Comparison of ENCODE assay signal across 1 cellular context in the genomic region with DNA sequence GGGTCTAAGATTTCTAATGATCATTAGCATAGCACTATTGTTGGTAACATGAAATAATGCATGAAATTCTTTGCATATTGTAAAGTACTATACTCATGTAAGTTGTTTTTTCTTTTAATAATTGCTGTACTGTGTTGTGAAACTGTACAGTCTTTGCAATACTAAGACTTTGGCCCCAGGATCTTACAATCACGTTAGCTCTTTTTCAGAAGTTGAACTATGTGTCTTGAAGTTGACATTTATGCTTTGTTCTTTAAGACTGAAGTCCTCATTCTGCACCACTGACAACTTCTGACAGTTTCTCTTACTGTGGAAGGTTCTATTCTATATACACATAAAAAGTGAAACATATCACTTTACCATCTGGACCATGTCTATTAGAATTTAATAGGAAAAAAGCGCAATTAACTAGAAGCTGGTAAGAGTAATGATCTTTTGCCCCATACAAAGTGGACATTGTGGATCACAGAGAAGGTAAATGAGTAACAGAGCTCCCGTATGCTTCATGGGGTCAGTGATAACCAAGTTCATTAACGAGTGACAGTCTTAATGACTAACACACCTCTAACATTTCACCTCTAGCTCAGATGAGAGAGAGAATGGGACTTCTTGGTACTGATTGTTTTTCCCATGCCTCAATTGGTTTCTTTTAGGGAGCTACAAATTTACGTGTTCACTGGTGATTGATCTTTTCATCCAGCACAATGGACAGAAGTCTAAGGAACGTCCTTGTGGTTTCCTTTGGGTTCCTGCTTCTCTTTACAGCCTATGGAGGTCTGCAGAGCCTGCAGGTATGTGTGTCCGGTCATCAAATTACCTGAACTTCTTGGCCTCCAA.
TF ChIP-seq lines count a peak whose summit lies in the region.

Gene UNC93A, plus strand, starts transcription at position 530 of the 837 bp plus-strand sequence. Its CDS starts 175 bp downstream, at position 705.

TF ChIP-seq in HepG2, 621 proteins besides CTCF, POLR2A, EP300 and RAD21 (continued from another document and continues in another):
- no peak for TF ChIP-seq ZBTB2 (CRISPR knock-in tag; IDR thresholded peaks at IDR 0.05; ENCODE audit: low read depth)
- TF ChIP-seq, protein P1, sequence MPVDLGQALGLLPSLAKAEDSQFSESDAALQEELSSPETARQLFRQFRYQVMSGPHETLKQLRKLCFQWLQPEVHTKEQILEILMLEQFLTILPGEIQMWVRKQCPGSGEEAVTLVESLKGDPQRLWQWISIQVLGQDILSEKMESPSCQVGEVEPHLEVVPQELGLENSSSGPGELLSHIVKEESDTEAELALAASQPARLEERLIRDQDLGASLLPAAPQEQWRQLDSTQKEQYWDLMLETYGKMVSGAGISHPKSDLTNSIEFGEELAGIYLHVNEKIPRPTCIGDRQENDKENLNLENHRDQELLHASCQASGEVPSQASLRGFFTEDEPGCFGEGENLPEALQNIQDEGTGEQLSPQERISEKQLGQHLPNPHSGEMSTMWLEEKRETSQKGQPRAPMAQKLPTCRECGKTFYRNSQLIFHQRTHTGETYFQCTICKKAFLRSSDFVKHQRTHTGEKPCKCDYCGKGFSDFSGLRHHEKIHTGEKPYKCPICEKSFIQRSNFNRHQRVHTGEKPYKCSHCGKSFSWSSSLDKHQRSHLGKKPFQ (CRISPR knock-in tag; IDR thresholded peaks at IDR 0.05; ENCODE audit: insufficient replicate concordance), result peak; percentile 41
- peak; percentile 71; the same call in 1 of the 2 replicates for TF ChIP-seq GATAD2A (CRISPR knock-in tag; IDR thresholded peaks at IDR 0.05)
- no peak for TF ChIP-seq RFXANK (CRISPR knock-in tag; IDR thresholded peaks at IDR 0.05)
- 0 out of 4 replicates have a peak, but pooled peaks of 1 of the 2 experiments have one; percentile 15 for TF ChIP-seq KLF16 (CRISPR knock-in tag; IDR thresholded peaks at IDR 0.05)
- no peak for TF ChIP-seq MXD4 (CRISPR knock-in tag; IDR thresholded peaks at IDR 0.05)
- peak; percentile 60 for TF ChIP-seq POLR2AphosphoS5 (IDR thresholded peaks at IDR 0.05; ENCODE audit: low read depth, low read length)
- no peak for TF ChIP-seq ZNF629 (CRISPR knock-in tag; conservative IDR thresholded peaks at IDR 0.05)
- peak; percentile 19; the same call in 1 of the 2 replicates for TF ChIP-seq ZNF205 (CRISPR knock-in tag; IDR thresholded peaks at IDR 0.05)
- TF ChIP-seq ZNF33A (CRISPR knock-in tag; IDR thresholded peaks at IDR 0.05; ENCODE audit: borderline replicate concordance), result no peak
- TF ChIP-seq ZFP37 (CRISPR knock-in tag; IDR thresholded peaks at IDR 0.05; ENCODE audit: borderline replicate concordance), result peak; percentile 44; the same call in 1 of the 2 replicates
- TF ChIP-seq PAWR (CRISPR knock-in tag; IDR thresholded peaks at IDR 0.05; ENCODE audit: borderline replicate concordance), result no peak
- TF ChIP-seq, protein P2, sequence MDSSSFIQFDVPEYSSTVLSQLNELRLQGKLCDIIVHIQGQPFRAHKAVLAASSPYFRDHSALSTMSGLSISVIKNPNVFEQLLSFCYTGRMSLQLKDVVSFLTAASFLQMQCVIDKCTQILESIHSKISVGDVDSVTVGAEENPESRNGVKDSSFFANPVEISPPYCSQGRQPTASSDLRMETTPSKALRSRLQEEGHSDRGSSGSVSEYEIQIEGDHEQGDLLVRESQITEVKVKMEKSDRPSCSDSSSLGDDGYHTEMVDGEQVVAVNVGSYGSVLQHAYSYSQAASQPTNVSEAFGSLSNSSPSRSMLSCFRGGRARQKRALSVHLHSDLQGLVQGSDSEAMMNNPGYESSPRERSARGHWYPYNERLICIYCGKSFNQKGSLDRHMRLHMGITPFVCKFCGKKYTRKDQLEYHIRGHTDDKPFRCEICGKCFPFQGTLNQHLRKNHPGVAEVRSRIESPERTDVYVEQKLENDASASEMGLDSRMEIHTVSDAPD (CRISPR knock-in tag; IDR thresholded peaks at IDR 0.05), result no peak
- no peak for TF ChIP-seq SRSF9 (IDR thresholded peaks at IDR 0.05; ENCODE audit: borderline replicate concordance, insufficient read depth, low read depth, low read length, poor library complexity, severe bottlenecking)
- no peak for TF ChIP-seq ATF7 (IDR thresholded peaks at IDR 0.05)
- TF ChIP-seq ATF7 (CRISPR knock-in tag; IDR thresholded peaks at IDR 0.05), result no peak
- peak; percentile 11; the same call in 1 of the 2 replicates for TF ChIP-seq KLF9 (CRISPR knock-in tag; IDR thresholded peaks at IDR 0.05; ENCODE audit: low read depth)
- TF ChIP-seq POLR2G (IDR thresholded peaks at IDR 0.05; ENCODE audit: low read depth, low read length), result peak; percentile 44; the same call in 1 of the 2 replicates
- TF ChIP-seq MED1 (CRISPR knock-in tag; IDR thresholded peaks at IDR 0.05), result peak; percentile 65; the same call in 1 of the 2 replicates
- TF ChIP-seq ZNF143 (CRISPR knock-in tag; IDR thresholded peaks at IDR 0.05), result no peak
- no peak for TF ChIP-seq ZNF335 (CRISPR knock-in tag; IDR thresholded peaks at IDR 0.05)
- TF ChIP-seq SMC3 (IDR thresholded peaks at IDR 0.05; ENCODE audit: low read length), result no peak
- TF ChIP-seq, protein P3, sequence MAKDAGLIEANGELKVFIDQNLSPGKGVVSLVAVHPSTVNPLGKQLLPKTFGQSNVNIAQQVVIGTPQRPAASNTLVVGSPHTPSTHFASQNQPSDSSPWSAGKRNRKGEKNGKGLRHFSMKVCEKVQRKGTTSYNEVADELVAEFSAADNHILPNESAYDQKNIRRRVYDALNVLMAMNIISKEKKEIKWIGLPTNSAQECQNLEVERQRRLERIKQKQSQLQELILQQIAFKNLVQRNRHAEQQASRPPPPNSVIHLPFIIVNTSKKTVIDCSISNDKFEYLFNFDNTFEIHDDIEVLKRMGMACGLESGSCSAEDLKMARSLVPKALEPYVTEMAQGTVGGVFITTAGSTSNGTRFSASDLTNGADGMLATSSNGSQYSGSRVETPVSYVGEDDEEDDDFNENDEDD (CRISPR knock-in tag; IDR thresholded peaks at IDR 0.05; ENCODE audit: borderline replicate concordance), result no peak
- no peak for TF ChIP-seq SRSF4 (IDR thresholded peaks at IDR 0.05; ENCODE audit: low read depth, low read length, poor library complexity, severe bottlenecking)
- TF ChIP-seq JDP2 (CRISPR knock-in tag; IDR thresholded peaks at IDR 0.05; ENCODE audit: borderline replicate concordance), result no peak
- TF ChIP-seq TCF12 (IDR thresholded peaks at IDR 0.05), result no peak
- peak; percentile 48; the same call in 1 of the 2 replicates for TF ChIP-seq TCF12 (CRISPR knock-in tag; IDR thresholded peaks at IDR 0.05)
- no peak for TF ChIP-seq ZNF496 (CRISPR knock-in tag; IDR thresholded peaks at IDR 0.05; ENCODE audit: insufficient replicate concordance)
- TF ChIP-seq HMGA1 (CRISPR knock-in tag; conservative IDR thresholded peaks at IDR 0.05), result no peak
- TF ChIP-seq ZHX1 (CRISPR knock-in tag; IDR thresholded peaks at IDR 0.05; ENCODE audit: low read depth), result no peak
- TF ChIP-seq DZIP1 (CRISPR knock-in tag; IDR thresholded peaks at IDR 0.05), result no peak
- TF ChIP-seq ZNF75D (CRISPR knock-in tag; IDR thresholded peaks at IDR 0.05; ENCODE audit: borderline replicate concordance), result no peak
- TF ChIP-seq NR2F2 (IDR thresholded peaks at IDR 0.05; ENCODE audit: borderline replicate concordance, low read depth), result peak; percentile 47; the same call in 1 of the 2 replicates
- TF ChIP-seq HNRNPLL (IDR thresholded peaks at IDR 0.05; ENCODE audit: low read depth, low read length, poor library complexity, severe bottlenecking), result no peak
- no peak for TF ChIP-seq FOXM1 (CRISPR knock-in tag; IDR thresholded peaks at IDR 0.05)
- TF ChIP-seq BRCA1 (CRISPR knock-in tag; IDR thresholded peaks at IDR 0.05), result no peak
- no peak for TF ChIP-seq THAP11 (CRISPR knock-in tag; IDR thresholded peaks at IDR 0.05)
- TF ChIP-seq, protein P4, sequence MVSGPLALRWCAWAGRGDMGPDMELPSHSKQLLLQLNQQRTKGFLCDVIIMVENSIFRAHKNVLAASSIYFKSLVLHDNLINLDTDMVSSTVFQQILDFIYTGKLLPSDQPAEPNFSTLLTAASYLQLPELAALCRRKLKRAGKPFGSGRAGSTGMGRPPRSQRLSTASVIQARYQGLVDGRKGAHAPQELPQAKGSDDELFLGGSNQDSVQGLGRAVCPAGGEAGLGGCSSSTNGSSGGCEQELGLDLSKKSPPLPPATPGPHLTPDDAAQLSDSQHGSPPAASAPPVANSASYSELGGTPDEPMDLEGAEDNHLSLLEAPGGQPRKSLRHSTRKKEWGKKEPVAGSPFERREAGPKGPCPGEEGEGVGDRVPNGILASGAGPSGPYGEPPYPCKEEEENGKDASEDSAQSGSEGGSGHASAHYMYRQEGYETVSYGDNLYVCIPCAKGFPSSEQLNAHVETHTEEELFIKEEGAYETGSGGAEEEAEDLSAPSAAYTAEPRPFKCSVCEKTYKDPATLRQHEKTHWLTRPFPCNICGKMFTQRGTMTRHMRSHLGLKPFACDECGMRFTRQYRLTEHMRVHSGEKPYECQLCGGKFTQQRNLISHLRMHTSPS (CRISPR knock-in tag; IDR thresholded peaks at IDR 0.05; ENCODE audit: low read depth), result no peak
- peak; percentile 70; the same call in 1 of the 2 replicates for TF ChIP-seq YEATS4 (CRISPR knock-in tag; IDR thresholded peaks at IDR 0.05; ENCODE audit: borderline replicate concordance)
- no peak for TF ChIP-seq ZNF776 (CRISPR knock-in tag; IDR thresholded peaks at IDR 0.05)
- TF ChIP-seq TBX3 (IDR thresholded peaks at IDR 0.05; ENCODE audit: borderline replicate concordance), result peak; percentile 89
- TF ChIP-seq ZKSCAN8 (CRISPR knock-in tag; IDR thresholded peaks at IDR 0.05; ENCODE audit: borderline replicate concordance), result no peak; the same call in 1 of the 2 replicates
- TF ChIP-seq NCOA5 (CRISPR knock-in tag; IDR thresholded peaks at IDR 0.05), result no peak
- peak; percentile 46; the same call in 1 of the 2 replicates for TF ChIP-seq NCOA2 (CRISPR knock-in tag; IDR thresholded peaks at IDR 0.05)
- no peak for TF ChIP-seq PCBP1 (IDR thresholded peaks at IDR 0.05; ENCODE audit: borderline replicate concordance, low read depth, low read length)
- peak; percentile 33; the same call in 1 of the 2 replicates for TF ChIP-seq ZNF503 (CRISPR knock-in tag; IDR thresholded peaks at IDR 0.05)
- TF ChIP-seq SP1 (IDR thresholded peaks at IDR 0.05), result no peak
- no peak for TF ChIP-seq SP1 (CRISPR knock-in tag; IDR thresholded peaks at IDR 0.05)
- peak; percentile 53; the same call in 1 of the 2 replicates for TF ChIP-seq MIER3 (CRISPR knock-in tag; IDR thresholded peaks at IDR 0.05; ENCODE audit: borderline replicate concordance)
- TF ChIP-seq MAZ (IDR thresholded peaks at IDR 0.05; ENCODE audit: borderline replicate concordance, low read depth, low read length), result no peak
- 0 out of 2 replicates have a peak, but pooled peaks have one; percentile 17 for TF ChIP-seq MAZ (CRISPR knock-in tag; IDR thresholded peaks at IDR 0.05; ENCODE audit: low read depth)
